ENCODE assay signal across 8 cellular contexts in the genomic region with DNA sequence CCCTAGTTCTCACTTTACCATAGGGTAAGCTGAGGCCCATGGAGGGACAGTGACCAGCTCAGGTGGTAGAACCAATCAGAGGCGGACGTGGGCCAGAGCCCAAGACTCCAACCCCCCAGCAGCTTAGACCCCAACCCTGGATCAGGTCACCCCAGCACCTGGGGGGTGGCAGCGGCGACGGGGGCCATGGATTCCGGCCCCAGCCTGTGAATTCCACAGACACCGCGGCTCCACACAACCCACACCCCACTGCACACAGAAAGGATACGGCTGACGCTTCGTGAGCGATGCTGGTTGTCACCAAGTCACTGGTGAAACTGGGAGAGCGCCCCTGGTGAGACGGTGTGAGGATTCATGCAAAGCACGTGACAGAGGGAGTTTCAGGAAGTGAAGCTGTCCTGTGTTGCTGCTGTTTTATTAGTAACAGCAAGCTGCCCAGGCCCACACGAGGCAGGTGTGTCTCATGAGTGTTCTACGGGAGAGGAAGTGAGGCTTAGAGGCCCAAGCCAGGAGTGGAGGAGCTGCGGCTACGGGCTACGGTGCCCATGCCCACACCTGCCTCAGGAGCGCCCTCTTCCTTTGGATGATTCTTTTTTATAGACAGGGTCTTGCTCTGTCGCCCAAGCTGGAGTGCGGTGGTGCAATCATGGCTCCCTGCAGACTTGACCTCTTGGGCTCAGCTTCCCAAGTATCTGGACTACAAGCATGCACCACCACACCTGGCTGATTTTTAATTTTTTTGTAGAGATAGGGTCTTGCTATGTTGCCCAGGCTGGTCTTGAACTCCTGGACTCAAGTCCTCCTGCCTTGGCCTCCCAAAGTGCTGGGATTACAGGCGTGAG. TPM values are rescaled to one million over a fixed set of nuclear protein-coding genes. Genes with fewer than 3 reads are reported as not detected.
DNase-seq lines count a peak whose midpoint lies in the region; ATAC-seq, FAIRE-seq and TF ChIP-seq lines count a peak whose summit lies in the region.
"Not testable (repeated sequence)": the region's sequence is repeated elsewhere in the genome, so short reads cannot be mapped to it uniquely, and the experiment has no call there.

No MANE protein-coding gene starts in this region.

- peak overlapping the region in 2 of 4 donors; percentile 12 to 32 for H3K4me3 ChIP-seq in esophagus squamous epithelium
- H3K4me3 ChIP-seq in prostate gland, upper lobe of right lung: not testable (repeated sequence)

- TF ChIP-seq POLR2A in Raji (IDR thresholded peaks at IDR 0.05; ENCODE audit: insufficient read depth, low read depth, low read length) (peak; percentile 59), prostate gland (IDR thresholded peaks at IDR 0.05) (peak; percentile 40)
- not testable (repeated sequence) for TF ChIP-seq POLR2A in esophagus squamous epithelium (IDR thresholded peaks at IDR 0.05)

- TF ChIP-seq CTCF in esophagus squamous epithelium (IDR thresholded peaks at IDR 0.05): peak in 5 of 6 experiments; percentile 2 to 51 (median 32)
- peak in 3 of 4 experiments; percentile 15 to 30 (median 16) for TF ChIP-seq CTCF in prostate gland (IDR thresholded peaks at IDR 0.05)
- TF ChIP-seq CTCF in upper lobe of right lung (IDR thresholded peaks at IDR 0.05): peak; percentile 13

- H3K4me1 ChIP-seq in esophagus squamous epithelium: peaks cover 22 to 41% (median 23%) of the 10 kb centered on the region in 3 donors
- not testable (repeated sequence) for H3K4me1 ChIP-seq in prostate gland (replicated peaks); upper lobe of right lung

- H3K9me3 ChIP-seq in esophagus squamous epithelium, prostate gland, upper lobe of right lung: not testable (repeated sequence)

- ATAC-seq in HG02571 (IDR thresholded peaks at IDR 0.05; ENCODE audit: unreplicated experiment) (peak; percentile 73), upper lobe of right lung (peak; percentile 69)

- intact Hi-C loops in esophagus squamous epithelium (cut with DNase I) (loop anchor here (2.0 to 5.0 kb wide), 2 partner anchors 85 to 155 kb away; no protein-coding TSS in a partner anchor), prostate gland (cut with DNase I) (loop anchor here (2.0 kb wide), 2 partner anchors 77 to 85 kb away; no protein-coding TSS in a partner anchor), upper lobe of right lung (cut with DNase I) (loop anchor here (5.0 kb wide), 1 partner anchor 155 kb away; no protein-coding TSS in a partner anchor)

- DNase-seq in GM18507 (ENCODE audit: extremely low spot score, insufficient read length, low read depth): peak; percentile 62
- peak; percentile 90 to 92 for DNase-seq in Kasumi-1 (lab: John Stamatoyannopoulos, UW)
- peak; percentile 39 for DNase-seq in activated T-cell treated with anti-CD3 and anti-CD28 coated beads for 1 hour (ENCODE audit: low read depth)
- DNase-seq in esophagus squamous epithelium (lab: John Stamatoyannopoulos, UW): peak; percentile 67
- DNase-seq in prostate gland (ENCODE audit: low spot score): peak; percentile 82
- peak; percentile 69 for DNase-seq in upper lobe of right lung

- peak overlapping the region; percentile 74 to 90 (median 80) for H3K27ac ChIP-seq in esophagus squamous epithelium
- H3K27ac ChIP-seq in prostate gland: peak overlapping the region; percentile 55 to 72
- not testable (repeated sequence) for H3K27ac ChIP-seq in upper lobe of right lung

- H3K27me3 ChIP-seq in esophagus squamous epithelium; prostate gland (replicated peaks; ENCODE audit: insufficient read depth); upper lobe of right lung: not testable (repeated sequence)

- H3K36me3 ChIP-seq in esophagus squamous epithelium, prostate gland, upper lobe of right lung: not testable (repeated sequence)

- WGBS in esophagus squamous epithelium, 2 donors: 55 to 62% methylated on average over 6 to 10 of the region's 24 CpGs
- WGBS in prostate gland: 45% methylated on average over 20 of the region's 24 CpGs

- FAIRE-seq in GM18507 (lab: Jason Lieb, UNC): peak; percentile 97

RNA-seq across cellular contexts. Expression of gene BMP8B, which starts 28.6 kb away (rescaled TPM):
- total RNA-seq in esophagus squamous epithelium (under 1 TPM; 0.18 to 0.83 (median 0.55) TPM), prostate gland (1 to 10 TPM in 1 of 2 donors, under 1 TPM in 1; 0.77 to 4.7 TPM), upper lobe of right lung (2.7 TPM)

RNA-seq across cellular contexts. Expression of gene OXCT2, which starts 46.2 kb away (rescaled TPM):
- total RNA-seq in esophagus squamous epithelium: under 1 TPM in 2 of 4 donors, not detected in 2; 0.19 to 0.48 TPM
- total RNA-seq in prostate gland: 1 to 10 TPM; 1.0 to 4.9 TPM
- 0.43 TPM for total RNA-seq in upper lobe of right lung

Comparison
In these comparisons a context has a peak if more than half of its experiments do, and no peak if none do; other contexts are left out.
1. DNase-seq: peak in every context shown above with its lines; median percentile 91 in Kasumi-1; 82 in prostate gland; 69 in upper lobe of right lung; 67 in esophagus squamous epithelium; 62 in GM18507; 39 in activated T-cell treated with anti-CD3 and anti-CD28 coated beads for 1 hour.